Comparison of ENCODE assay signal across 8 cellular contexts in genomic region chr20:4592316-4593148, GRCh38.
DNase-seq lines count a peak whose midpoint lies in the region; ATAC-seq and TF ChIP-seq lines count a peak whose summit lies in the region.

No MANE protein-coding gene starts in this region.

- 9% methylated on average over 42 of the region's 46 CpGs for WGBS in esophagus muscularis mucosa

- peaks cover 0 to 12% (median 0%) of the 10 kb centered on the region in 4 donors for H3K27me3 ChIP-seq in esophagus muscularis mucosa

- peaks cover 58% of the 10 kb centered on the region for H3K27me3 Mint-ChIP-seq in nephron (ENCODE audit: low read depth)

- no peak for TF ChIP-seq EP300 in esophagus muscularis mucosa (IDR thresholded peaks at IDR 0.05)

- no peaks in the 10 kb centered on the region for H3K36me3 ChIP-seq in esophagus muscularis mucosa

- no peak for TF ChIP-seq POLR2A in esophagus muscularis mucosa (IDR thresholded peaks at IDR 0.05; ENCODE audit: low read depth)

- H3K4me1 Mint-ChIP-seq in nephron = peaks cover 7% of the 10 kb centered on the region

- peak; percentile 66 for DNase-seq in 8988T
- DNase-seq in GM19238 (ENCODE audit: insufficient read length, low spot score) = peak; percentile 57
- peak; percentile 11 for DNase-seq in NCI-H82 treated with DMSO at 0.1 percent for 48 hours (lab: John Stamatoyannopoulos, UW; ENCODE audit: unreplicated experiment)
- DNase-seq in activated T-cell treated with anti-CD3 and anti-CD28 coated beads for 4 hours = peak; percentile 37
- DNase-seq in esophagus muscularis mucosa (ENCODE audit: extremely low spot score) = no peak
- peak in 25 of 49 donors; percentile 6 to 58 (median 23) for DNase-seq in substantia nigra (lab: John Stamatoyannopoulos, UW)

- H3K9me3 Mint-ChIP-seq in nephron = no peaks in the 10 kb centered on the region

- peak; percentile 75 to 95 (median 90) for TF ChIP-seq CTCF in esophagus muscularis mucosa (IDR thresholded peaks at IDR 0.05)
- peak; percentile 93 to 96 (median 95) for TF ChIP-seq CTCF in nephron (IDR thresholded peaks at IDR 0.05; ENCODE audit: unreplicated experiment in 3 of 3)

- H3K4me1 ChIP-seq in esophagus muscularis mucosa = peaks cover 7 to 14% (median 10%) of the 10 kb centered on the region in 4 donors

- H3K27ac ChIP-seq in esophagus muscularis mucosa (replicated peaks in 1 of 4) (no peak overlapping the region), substantia nigra (ENCODE audit: low read depth, low read length, poor library complexity, severe bottlenecking) (no peak overlapping the region)

- no peak for ATAC-seq in HG02973 (IDR thresholded peaks at IDR 0.05; ENCODE audit: unreplicated experiment)

- intact Hi-C loops in esophagus muscularis mucosa (cut with DNase I) = loop anchor here (2.0 to 5.0 kb wide), 2 partner anchors 342 to 480 kb away; no protein-coding TSS in a partner anchor

- peak overlapping the region; percentile 41 to 64 (median 52) for H3K4me3 Mint-ChIP-seq in nephron

- H3K36me3 Mint-ChIP-seq in nephron (ENCODE audit: low read depth) = no peaks in the 10 kb centered on the region

- no peak overlapping the region for H3K27ac Mint-ChIP-seq in nephron

- peak overlapping the region; percentile 41 to 55 (median 44) for H3K4me3 ChIP-seq in esophagus muscularis mucosa

- H3K9me3 ChIP-seq in esophagus muscularis mucosa = no peaks in the 10 kb centered on the region
